Comparison of ENCODE assay signal across 8 cellular contexts in genomic region chr6:2221724-2222274, GRCh38. TPM values are rescaled to one million over a fixed set of nuclear protein-coding genes. Genes with fewer than 3 reads are reported as not detected.
DNase-seq lines count a peak whose midpoint lies in the region; ATAC-seq and TF ChIP-seq lines count a peak whose summit lies in the region.

No MANE protein-coding gene starts in this region.

- H3K27ac ChIP-seq in C4-2B, result peak overlapping the region; percentile 24; the same call in 1 of the 2 replicates
- H3K27ac ChIP-seq in thoracic aorta, result peak overlapping the region in 1 of 2 donors; percentile 47

- ATAC-seq in GM19467 (IDR thresholded peaks at IDR 0.05; ENCODE audit: unreplicated experiment) (peak; percentile 58), thoracic aorta (ENCODE audit: insufficient number of reproducible peaks, low FRiP score, low read depth) (no peak), HG02759 (IDR thresholded peaks at IDR 0.05; ENCODE audit: unreplicated experiment) (no peak)

- H3K4me1 ChIP-seq in thoracic aorta (ENCODE audit: control insufficient read depth in 1 of 2, low read depth in 2 of 2), result peaks cover 4 to 18% of the 10 kb centered on the region in 2 donors

- no peaks in the 10 kb centered on the region for H3K9me3 ChIP-seq in thoracic aorta

- H3K36me3 ChIP-seq in thoracic aorta, result no peaks in the 10 kb centered on the region

- no peaks in the 10 kb centered on the region for H3K27me3 ChIP-seq in thoracic aorta (replicated peaks; ENCODE audit: insufficient read depth)

- TF ChIP-seq CTCF in C4-2B (conservative IDR thresholded peaks at IDR 0.05) (no peak), fibroblast of the aortic adventitia (IDR thresholded peaks at IDR 0.05; ENCODE audit: insufficient read depth, low read length) (no peak), thoracic aorta (IDR thresholded peaks at IDR 0.05) (no peak)

- H3K4me3 ChIP-seq in fibroblast of the aortic adventitia (ENCODE audit: low read depth, low read length), result peak overlapping the region; percentile 62
- peak overlapping the region; percentile 78 for H3K4me3 ChIP-seq in thoracic aorta

- peak; percentile 53 for DNase-seq in RPMI8226
- DNase-seq in fibroblast of the aortic adventitia (ENCODE audit: low read depth), result no peak
- no peak for DNase-seq in thoracic aorta (ENCODE audit: low spot score)
- no peak for DNase-seq in NCI-H1092 (lab: John Stamatoyannopoulos, UW)
- DNase-seq in NCI-H226, result no peak

RNA-seq across cellular contexts. Expression of gene GMDS, which starts 23.6 kb away (rescaled TPM):
- total RNA-seq in fibroblast of the aortic adventitia (ENCODE audit: low replicate concordance), result 15.9 and 30.8 TPM in 2 replicates
- 10 to 100 TPM; 87.8 to 87.9 TPM for total RNA-seq in thoracic aorta
